8 cellular contexts compared by ENCODE assay signal in the genomic region with DNA sequence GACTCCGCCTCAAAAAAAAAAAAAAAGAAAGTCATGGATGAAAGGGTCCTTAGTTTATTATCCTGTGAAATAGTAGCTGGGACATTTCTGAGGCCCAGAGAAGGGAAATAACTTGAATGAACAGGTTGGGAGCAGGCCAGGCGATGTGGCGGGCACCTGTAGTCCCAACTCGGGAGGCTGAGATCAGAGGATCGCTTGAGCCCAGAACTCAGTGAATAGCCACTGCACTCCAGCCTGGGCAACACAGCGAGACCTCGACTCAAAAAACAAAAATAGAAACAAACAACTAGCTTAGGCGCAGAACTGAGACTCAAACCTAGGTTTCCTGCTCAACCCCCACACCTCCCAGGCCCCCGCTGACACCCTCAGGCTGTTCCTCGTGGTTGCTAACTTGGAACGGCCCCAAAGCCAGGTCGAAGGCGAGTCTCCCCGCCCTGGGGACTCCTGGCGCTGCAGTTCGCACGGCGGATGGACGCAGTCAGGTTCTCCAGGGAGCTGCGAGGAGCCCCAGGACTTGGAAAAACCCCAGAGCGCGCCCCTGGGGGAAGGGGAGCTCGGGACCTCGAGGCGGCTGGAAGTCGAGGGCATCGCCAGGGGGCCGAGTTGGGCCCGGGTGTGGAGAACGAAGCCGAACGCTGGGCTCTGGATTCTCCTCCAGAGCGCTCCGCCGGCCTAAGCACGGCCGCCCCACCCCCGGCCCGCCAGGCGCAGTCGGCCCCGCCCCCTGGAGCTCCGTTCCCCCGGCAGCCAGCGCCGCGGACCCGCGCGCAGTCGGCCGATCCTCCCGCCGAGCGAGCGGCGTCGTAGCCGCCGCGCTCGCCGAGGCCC. TPM values are rescaled to one million over a fixed set of nuclear protein-coding genes. Genes with fewer than 3 reads are reported as not detected.
DNase-seq lines count a peak whose midpoint lies in the region; ATAC-seq, FAIRE-seq and TF ChIP-seq lines count a peak whose summit lies in the region.

TSS of gene STOX1 (plus strand) at position 768 of the 828 bp plus-strand sequence. CDS start 93 bp downstream, outside the sequence.

- ATAC-seq in GM19351 (IDR thresholded peaks at IDR 0.05; ENCODE audit: unreplicated experiment) (peak; percentile 74), pancreas (peak; percentile 82 to 94 (median 92)), upper lobe of left lung (ENCODE audit: low FRiP score in 2 of 2) (peak in 1 of 2 donors; percentile 88)

- peak within 1 kb of the TSS; percentile 75 for H3K4me3 Mint-ChIP-seq in activated naive CD4-positive, alpha-beta T cell treated with anti-CD3 and anti-CD28 coated beads for 36 hours

- peaks cover 2% of the 10 kb centered on the region for H3K27me3 Mint-ChIP-seq in activated naive CD4-positive, alpha-beta T cell treated with anti-CD3 and anti-CD28 coated beads for 36 hours (ENCODE audit: low read depth)

- no peak; the same call in 1 of the 2 replicates for TF ChIP-seq CTCF in BJ (IDR thresholded peaks at IDR 0.05; ENCODE audit: insufficient read depth, low read depth, low read length)
- no peak for TF ChIP-seq CTCF in pancreas (IDR thresholded peaks at IDR 0.05)
- no peak for TF ChIP-seq CTCF in upper lobe of left lung (IDR thresholded peaks at IDR 0.05)

- POLR2A ChIA-PET in BJ (lab: Charles Lee), result no interaction called here

- H3K9me3 ChIP-seq in SJSA1 (replicated peaks) (no peaks in the 10 kb centered on the region), pancreas (no peaks in the 10 kb centered on the region), upper lobe of left lung (no peaks in the 10 kb centered on the region)

- DNase-seq in BJ (ENCODE audit: low read depth) (peak; percentile 0), HT1080 (ENCODE audit: low read depth) (peak; percentile 47), SJSA1 (ENCODE audit: low read depth in 1 of 2, low spot score in 2 of 2) (peak; percentile 63 to 65), germinal center (ENCODE audit: low spot score) (peak; percentile 81), pancreas (peak; percentile 52 to 84 (median 66)), upper lobe of left lung (peak; percentile 22 to 91)
- peak; percentile 56 for DNase-seq in activated naive CD4-positive, alpha-beta T cell treated with anti-CD3 and anti-CD28 coated beads for 36 hours

- H3K4me1 Mint-ChIP-seq in activated naive CD4-positive, alpha-beta T cell treated with anti-CD3 and anti-CD28 coated beads for 36 hours (ENCODE audit: low read depth), result peaks cover 13% of the 10 kb centered on the region

- CTCF ChIA-PET in BJ (lab: Yijun Ruan, JAX), result interaction anchor here (1.0 to 2.0 kb wide), 3 partner anchors 10 to 27 kb away, joined by 3 to 10 read pairs (median 4); no protein-coding TSS in a partner anchor
- CTCF ChIA-PET in activated naive CD4-positive, alpha-beta T cell treated with anti-CD3 and anti-CD28 coated beads for 36 hours (lab: Charles Lee), result interaction anchor here (0.6 to 1.4 kb wide), 8 partner anchors 8 to 211 kb away, joined by 3 to 7 read pairs (median 3); no protein-coding TSS in a partner anchor

- no peak for FAIRE-seq in pancreas (lab: Jason Lieb, UNC)

- H3K27ac ChIP-seq in SJSA1, result no peak within 1 kb of the TSS
- peak within 1 kb of the TSS; percentile 28 to 75 (median 51) for H3K27ac ChIP-seq in pancreas
- H3K27ac ChIP-seq in upper lobe of left lung, result peak within 1 kb of the TSS in 1 of 4 donors; percentile 2

- H3K36me3 ChIP-seq in BJ (ENCODE audit: control insufficient read depth, insufficient read depth, low read length) (no peaks in the 10 kb centered on the region), SJSA1 (no peaks in the 10 kb centered on the region), pancreas (no peaks in the 10 kb centered on the region), upper lobe of left lung (no peaks in the 10 kb centered on the region)

- no peak for TF ChIP-seq EP300 in upper lobe of left lung (IDR thresholded peaks at IDR 0.05)

- H3K4me3 ChIP-seq in BJ (ENCODE audit: low read depth, low read length), result peak within 1 kb of the TSS; percentile 49
- peak within 1 kb of the TSS; percentile 44 for H3K4me3 ChIP-seq in SJSA1
- peak within 1 kb of the TSS; percentile 40 to 70 (median 62) for H3K4me3 ChIP-seq in pancreas
- H3K4me3 ChIP-seq in upper lobe of left lung, result peak within 1 kb of the TSS; percentile 43 to 71 (median 58)

- no peaks in the 10 kb centered on the region for H3K36me3 Mint-ChIP-seq in activated naive CD4-positive, alpha-beta T cell treated with anti-CD3 and anti-CD28 coated beads for 36 hours (ENCODE audit: low read depth)

- peaks cover 8% of the 10 kb centered on the region for H3K4me1 ChIP-seq in SJSA1 (replicated peaks)
- no peaks in the 10 kb centered on the region for H3K4me1 ChIP-seq in pancreas
- H3K4me1 ChIP-seq in upper lobe of left lung, result peaks cover 6 to 16% (median 7%) of the 10 kb centered on the region in 4 donors

- no peaks in the 10 kb centered on the region for H3K9me3 Mint-ChIP-seq in activated naive CD4-positive, alpha-beta T cell treated with anti-CD3 and anti-CD28 coated beads for 36 hours

- TF ChIP-seq POLR2A in upper lobe of left lung (IDR thresholded peaks at IDR 0.05), result no peak

- 4% methylated on average over 51 to 63 of the region's 63 CpGs for WGBS in pancreas, 2 donors
- 12 to 42% methylated on average over 8 to 35 of the region's 63 CpGs for WGBS in upper lobe of left lung, 2 donors

- intact Hi-C loops in activated naive CD4-positive, alpha-beta T cell treated with anti-CD3 and anti-CD28 coated beads for 36 hours (cut with micrococcal nuclease), result loop anchor here (1.0 to 10.0 kb wide), 5 partner anchors 74 to 298 kb away; partner anchors contain the start of genes CCAR1, DDX50 and VPS26A
- intact Hi-C loops in pancreas (cut with DNase I), result no loop called here

- no peak within 1 kb of the TSS for H3K27ac Mint-ChIP-seq in activated naive CD4-positive, alpha-beta T cell treated with anti-CD3 and anti-CD28 coated beads for 36 hours

- H3K27me3 ChIP-seq in BJ (ENCODE audit: control insufficient read depth, insufficient read depth, low read length) (peaks cover 6% of the 10 kb centered on the region), SJSA1 (replicated peaks) (peaks cover 4% of the 10 kb centered on the region; the same call in 1 of the 2 replicates), pancreas (no peaks in the 10 kb centered on the region), upper lobe of left lung (peaks cover 0 to 2% (median 0%) of the 10 kb centered on the region in 4 donors)

RNA-seq across cellular contexts. Expression of gene STOX1, which starts in this region (rescaled TPM):
- polyA plus RNA-seq in BJ (2011; rRNA removed) (0.02 TPM in 1 of 2 replicates, not detected in the other), pancreas (1 to 10 TPM in 1 of 2 donors, under 1 TPM in 1; 0.99 to 1.3 TPM)
- not detected in 2 replicates for polyA minus RNA-seq in BJ (2011; rRNA and poly(A)+ RNA removed)
- 0.23 TPM in 1 of 2 replicates, not detected in the other for total RNA-seq in HT1080 (2014; rRNA removed; shearing (Covaris generic))
- 0.08 TPM in 1 of 2 replicates, not detected in the other for polyA plus RNA-seq in HT1080 (2015; cell fraction: cytosol; rRNA removed)
- 0.03 TPM in 1 of 2 replicates, not detected in the other for polyA plus RNA-seq in HT1080 (2015; cell fraction: nucleus; rRNA removed)
- 0.39 and 1.6 TPM in 2 replicates for total RNA-seq in SJSA1 (2014; rRNA removed; shearing (Covaris generic))
- under 1 TPM; 0.38 to 0.42 TPM for total RNA-seq in activated naive CD4-positive, alpha-beta T cell treated with anti-CD3 and anti-CD28 coated beads for 36 hours
- total RNA-seq in pancreas (1 to 10 TPM in 5 of 6 donors, under 1 TPM in 1; 0.73 to 1.8 (median 1.1) TPM), upper lobe of left lung (10 to 100 TPM in 1 of 6 donors, 1 to 10 TPM in 4, under 1 TPM in 1; 0.23 to 25.6 (median 3.1) TPM)

Comparison
In these comparisons a context has a peak if more than half of its experiments do, and no peak if none do; other contexts are left out.
1. Peak in DNase-seq and H3K4me3 ChIP-seq in BJ; RNA of the gene not detected or under 1 TPM.
2. Peak in DNase-seq in HT1080; RNA of the gene not detected or under 1 TPM.
3. Peak in DNase-seq in activated naive CD4-positive, alpha-beta T cell treated with anti-CD3 and anti-CD28 coated beads for 36 hours; RNA of the gene not detected or under 1 TPM.
4. DNase-seq: peak in every context shown above with its lines; median percentile 81 in germinal center; 66 in pancreas; 64 in SJSA1; 56 in upper lobe of left lung; 56 in activated naive CD4-positive, alpha-beta T cell treated with anti-CD3 and anti-CD28 coated beads for 36 hours; 47 in HT1080; 0 in BJ.